25 cellular contexts compared by ENCODE assay signal in genomic region chr22:39070186-39070585, GRCh38. TPM values are rescaled to one million over a fixed set of nuclear protein-coding genes. Genes with fewer than 3 reads are reported as not detected.
DNase-seq lines count a peak whose midpoint lies in the region; ATAC-seq, FAIRE-seq and TF ChIP-seq lines count a peak whose summit lies in the region.
"Had no signal": no experiment of that assay in that cellular context is flagged by ENCODE, and none has a peak within 500 bp of the region (broad histone marks: within the 10 kb centered on the region; RNA-seq: fewer than 3 reads in every experiment).

No MANE protein-coding gene starts in this region.

- no peak for TF ChIP-seq POLR2A in GM12892 (IDR thresholded peaks at IDR 0.05; ENCODE audit: low read depth, low read length)

- no peak overlapping the region for H3K27ac Mint-ChIP-seq in activated B cell treated with CpG ODN at 0.5 μM for 24 hours
- H3K27ac Mint-ChIP-seq in naive B cell = peak overlapping the region in 5 of 6 donors; percentile 86 to 95 (median 93)

- H3K4me1 ChIP-seq in MM.1S (ENCODE audit: low read length) = peaks cover 48% of the 10 kb centered on the region
- H3K4me1 ChIP-seq: A549 had no signal

- peak; percentile 50 for FAIRE-seq in GM12892 (lab: Jason Lieb, UNC)
- FAIRE-seq: A549, G401.6, GM12878, H54 had no signal

- H3K4me2 ChIP-seq in MM.1S (ENCODE audit: low read depth, low read length) = no peak overlapping the region
- H3K4me2 ChIP-seq: A549 had no signal

- no peaks in the 10 kb centered on the region for H3K27me3 Mint-ChIP-seq in activated B cell treated with CpG ODN at 0.5 μM for 24 hours
- no peaks in the 10 kb centered on the region for H3K27me3 Mint-ChIP-seq in naive B cell
- H3K27me3 Mint-ChIP-seq: CD4-positive, alpha-beta memory T cell had no signal

- peak overlapping the region; percentile 15 for H3K27ac ChIP-seq in KOPT-K1 (ENCODE audit: low read depth, low read length, poor library complexity, severe bottlenecking)
- H3K27ac ChIP-seq in MM.1S (ENCODE audit: low read length) = no peak overlapping the region
- H3K27ac ChIP-seq: A549, HL-60, RWPE1 had no signal

- H3K36me3 ChIP-seq in KOPT-K1 (ENCODE audit: insufficient read depth, low read length) (no peaks in the 10 kb centered on the region), MM.1S (replicated peaks; ENCODE audit: insufficient read depth, low read length) (no peaks in the 10 kb centered on the region)

- H3K4me1 Mint-ChIP-seq in activated B cell treated with CpG ODN at 0.5 μM for 24 hours = peaks cover 52% of the 10 kb centered on the region
- peaks cover 35 to 55% (median 38%) of the 10 kb centered on the region in 3 donors for H3K4me1 Mint-ChIP-seq in naive B cell

- no peak overlapping the region for H3K9ac ChIP-seq in MM.1S (ENCODE audit: low read length)

- DNase-seq in GM12892 (ENCODE audit: insufficient read length) (no peak), activated B cell treated with CpG ODN at 0.5 μM for 24 hours (no peak), naive B cell (no peak), amygdala (lab: John Stamatoyannopoulos, UW) (no peak), MM.1S (no peak), NCI-H748 (lab: John Stamatoyannopoulos, UW; ENCODE audit: unreplicated experiment) (no peak)
- no peak for DNase-seq in stimulated activated CD4-positive, alpha-beta T cell treated with anti-CD3 and anti-CD28 coated beads, Interleukin-2, amount 100 ng/mL, for 24 hours
- DNase-seq: AML-193; C1 segment of cervical spinal cord; CD4-positive, alpha-beta memory T cell; COR-L47; Karpas-422; NCI-H2029; NCI-H446; NCI-H526; SHP77 treated with DMSO at 0.1 percent for 48 hours had no signal

- no peak overlapping the region for H2AFZ ChIP-seq in MM.1S (ENCODE audit: low read length)

- intact Hi-C loops in activated B cell treated with CpG ODN at 0.5 μM for 24 hours (cut with micrococcal nuclease) = no loop called here

- CTCF ChIA-PET in activated B cell treated with CpG ODN at 0.5 μM for 24 hours (lab: Charles Lee) = no interaction called here

- H3K4me3 Mint-ChIP-seq in activated B cell treated with CpG ODN at 0.5 μM for 24 hours (peak overlapping the region; percentile 49), naive B cell (peak overlapping the region in 4 of 8 donors; percentile 60 to 85 (median 76))
- H3K4me3 Mint-ChIP-seq: CD4-positive, alpha-beta memory T cell had no signal

- no peak for TF ChIP-seq CTCF in activated B cell treated with CpG ODN at 0.5 μM for 24 hours (IDR thresholded peaks at IDR 0.05)
- TF ChIP-seq CTCF in MM.1S (IDR thresholded peaks at IDR 0.05; ENCODE audit: low read length) = no peak

- H3K9me3 Mint-ChIP-seq in activated B cell treated with CpG ODN at 0.5 μM for 24 hours = no peaks in the 10 kb centered on the region
- H3K9me3 Mint-ChIP-seq in naive B cell = peaks cover 0 to 6% (median 4%) of the 10 kb centered on the region in 7 donors
- H3K9me3 Mint-ChIP-seq: CD4-positive, alpha-beta memory T cell had no signal

- peaks cover 7% of the 10 kb centered on the region for H3K36me3 Mint-ChIP-seq in activated B cell treated with CpG ODN at 0.5 μM for 24 hours (ENCODE audit: low read depth)
- H3K36me3 Mint-ChIP-seq in naive B cell = no peaks in the 10 kb centered on the region
- H3K36me3 Mint-ChIP-seq: CD4-positive, alpha-beta memory T cell had no signal

- no peaks in the 10 kb centered on the region for H3K27me3 ChIP-seq in MM.1S (replicated peaks; ENCODE audit: insufficient read depth, low read length)

- no peaks in the 10 kb centered on the region for H4K20me1 ChIP-seq in MM.1S (ENCODE audit: insufficient read depth, low read length)

- H3K9me3 ChIP-seq in KOPT-K1 (ENCODE audit: insufficient read depth, low read length, poor library complexity, severe bottlenecking) (no peaks in the 10 kb centered on the region), MM.1S (replicated peaks; ENCODE audit: insufficient read depth, low read length) (no peaks in the 10 kb centered on the region)
- H3K9me3 ChIP-seq: A549 had no signal

- H3K79me2 ChIP-seq in MM.1S (ENCODE audit: low read length) = no peaks in the 10 kb centered on the region

- POLR2A ChIA-PET in activated B cell treated with CpG ODN at 0.5 μM for 24 hours (lab: Charles Lee) = interaction anchor here (1.4 to 16.5 kb wide), 2 partner anchors 14 to 28 kb away, joined by 3 to 212 read pairs; partner anchors contain the start of gene APOBEC3H

- peaks cover 50% of the 10 kb centered on the region for H3F3A ChIP-seq in MM.1S (ENCODE audit: insufficient read depth, low read length)

- H3K4me3 ChIP-seq in MM.1S (ENCODE audit: low read length) = no peak overlapping the region
- H3K4me3 ChIP-seq: A549, GM12878 had no signal

- ATAC-seq in activated B cell treated with CpG ODN at 0.5 μM for 24 hours (ENCODE audit: low read depth) (no peak), naive B cell (ENCODE audit: low read depth in 2 of 2) (no peak)
- ATAC-seq: A549, GM12878, Panc1 had no signal

- H3K9me2 ChIP-seq in MM.1S (replicated peaks; ENCODE audit: insufficient read depth, low read length) = no peaks in the 10 kb centered on the region

RNA-seq across cellular contexts. Expression of gene APOBEC3G, which starts 6.9 kb away (rescaled TPM):
- 90.5 TPM for polyA plus RNA-seq in GM12892 (2012; ENCODE audit: missing spikeins)
- total RNA-seq in activated B cell treated with CpG ODN at 0.5 μM for 24 hours = 145 and 152 TPM in 2 replicates
- 100 to 1,000 TPM in 4 of 6 donors, 10 to 100 TPM in 2; 87.2 to 136 (median 120) TPM for polyA plus RNA-seq in naive B cell (ENCODE audit: low read depth in 6 of 6)
- polyA plus RNA-seq: A549 had no signal

RNA-seq across cellular contexts. Expression of gene APOBEC3H, which starts 26.9 kb away (rescaled TPM):
- 15.6 TPM for polyA plus RNA-seq in GM12892 (2012; ENCODE audit: missing spikeins)
- total RNA-seq in activated B cell treated with CpG ODN at 0.5 μM for 24 hours = 1.4 TPM in 2 replicates
- polyA plus RNA-seq in naive B cell (ENCODE audit: low read depth in 6 of 6) = 1 to 10 TPM in 1 of 6 donors, under 1 TPM in 1, not detected in 4; 0.77 to 1.2 TPM
- total RNA-seq: M059J had no signal

RNA-seq across cellular contexts. Expression of gene APOBEC3F, which starts 29.5 kb away (rescaled TPM):
- 11.1 TPM for polyA plus RNA-seq in GM12892 (2012; ENCODE audit: missing spikeins)
- total RNA-seq in activated B cell treated with CpG ODN at 0.5 μM for 24 hours = 75.6 and 82.4 TPM in 2 replicates
- 10 to 100 TPM; 32.0 to 56.2 (median 36.4) TPM for polyA plus RNA-seq in naive B cell (ENCODE audit: low read depth in 6 of 6)

RNA-seq across cellular contexts. Expression of gene APOBEC3D, which starts 49.3 kb away (rescaled TPM):
- 10.2 TPM for polyA plus RNA-seq in GM12892 (2012; ENCODE audit: missing spikeins)
- 42.6 and 52.9 TPM in 2 replicates for total RNA-seq in activated B cell treated with CpG ODN at 0.5 μM for 24 hours
- 10 to 100 TPM; 10.4 to 33.9 (median 20.4) TPM for polyA plus RNA-seq in naive B cell (ENCODE audit: low read depth in 6 of 6)

RNA-seq across cellular contexts. Expression of gene APOBEC3C, which starts 56.1 kb away (rescaled TPM):
- polyA plus RNA-seq in GM12892 (2012; ENCODE audit: missing spikeins) = 69.7 TPM
- total RNA-seq in activated B cell treated with CpG ODN at 0.5 μM for 24 hours = 173 and 179 TPM in 2 replicates
- 100 to 1,000 TPM; 296 to 326 (median 316) TPM for polyA plus RNA-seq in naive B cell (ENCODE audit: low read depth in 6 of 6)
